24 cellular contexts compared by ENCODE assay signal in the genomic region with DNA sequence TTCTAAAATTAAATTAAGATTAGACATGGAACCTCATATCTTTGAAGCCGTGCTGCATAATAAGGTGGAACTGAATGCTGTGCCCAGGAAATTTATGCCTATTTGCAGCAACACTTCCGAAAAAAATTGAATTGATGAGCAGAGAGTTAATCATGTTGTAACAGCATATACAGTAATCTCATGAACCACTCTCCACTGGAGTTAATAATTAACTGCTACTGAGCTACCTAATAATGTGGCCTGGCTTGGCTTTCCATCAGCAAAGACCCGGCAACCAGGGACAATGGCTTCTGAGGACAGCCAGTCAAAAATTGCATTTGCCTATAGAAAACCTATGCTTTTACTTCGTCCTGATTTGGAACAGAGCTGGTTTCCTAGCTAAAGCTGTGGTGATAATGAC.
DNase-seq lines count a peak whose midpoint lies in the region; ATAC-seq, FAIRE-seq and TF ChIP-seq lines count a peak whose summit lies in the region.
"Had no signal": no experiment of that assay in that cellular context is flagged by ENCODE, and none has a peak within 500 bp of the region (broad histone marks: within the 10 kb centered on the region; RNA-seq: fewer than 3 reads in every experiment).

No MANE protein-coding gene starts in this region.

- TF ChIP-seq CTCF in pancreas (IDR thresholded peaks at IDR 0.05): no peak
- TF ChIP-seq CTCF in stomach (IDR thresholded peaks at IDR 0.05): no peak

- no peak overlapping the region for H3K27ac ChIP-seq in pancreas
- no peak overlapping the region for H3K27ac ChIP-seq in stomach
- H3K27ac ChIP-seq: C4-2B, KMS-11, SJCRH30 had no signal

- intact Hi-C loops in pancreas (cut with DNase I) (no loop called here), stomach (cut with DNase I; ENCODE audit: low total_unique reads) (no loop called here)

- no peaks in the 10 kb centered on the region for H3K4me1 ChIP-seq in pancreas
- no peaks in the 10 kb centered on the region for H3K4me1 ChIP-seq in stomach
- H3K4me1 ChIP-seq: SJCRH30 had no signal

- H3K4me3 ChIP-seq in pancreas (no peak overlapping the region), stomach (no peak overlapping the region)
- H3K4me3 ChIP-seq: GM23338, SJCRH30 had no signal

- peak; percentile 21 for DNase-seq in COLO668 (lab: John Stamatoyannopoulos, UW; ENCODE audit: unreplicated experiment)
- DNase-seq in HuH-7.5 (ENCODE audit: low spot score): peak; percentile 9
- no peak for DNase-seq in pancreas
- DNase-seq in NCI-H1436 (lab: John Stamatoyannopoulos, UW): no peak
- DNase-seq in nucleus accumbens (lab: John Stamatoyannopoulos, UW): no peak
- no peak for DNase-seq in NOMO-1 treated with dmso at 0.1 percent for 144 hours (lab: John Stamatoyannopoulos, UW; ENCODE audit: unreplicated experiment)
- no peak for DNase-seq in stomach
- DNase-seq: Calu3; CD8-positive, alpha-beta T cell; H9; MM.1S; NCI-H1417; NCI-H1694 treated with DMSO at 0.1 percent for 48 hours; NCI-H2081; NCI-H2227 treated with DMSO at 0.1 percent for 48 hours; NCI-H69; OCI-M1; SJCRH30 had no signal

- no peaks in the 10 kb centered on the region for H3K27me3 ChIP-seq in pancreas
- no peaks in the 10 kb centered on the region for H3K27me3 ChIP-seq in stomach
- H3K27me3 ChIP-seq: SJCRH30 had no signal

- peak in 3 of 4 donors; percentile 59 to 67 (median 63) for ATAC-seq in pancreas
- ATAC-seq: CD8-positive, alpha-beta T cell; GM23338; SK-N-SH treated with all-trans-retinoic acid at 6 μM for 48 hours had no signal

- H3K36me3 ChIP-seq in pancreas (no peaks in the 10 kb centered on the region), stomach (no peaks in the 10 kb centered on the region)
- H3K36me3 ChIP-seq: SJCRH30 had no signal

- TF ChIP-seq POLR2A in stomach (IDR thresholded peaks at IDR 0.05): no peak

- H3K9me3 ChIP-seq in pancreas (no peaks in the 10 kb centered on the region), stomach (peaks cover 0 to 3% (median 0%) of the 10 kb centered on the region in 4 donors)
- H3K9me3 ChIP-seq: SJCRH30 had no signal

- 26 to 33% methylated on average over 4 of the region's 4 CpGs for WGBS in pancreas, 2 donors
- WGBS in stomach, 5 donors: 39 to 66% (median 44%) methylated on average over 4 of the region's 4 CpGs

- FAIRE-seq in islet of Langerhans (lab: Jason Lieb, UNC) (peak; percentile 89), pancreas (lab: Jason Lieb, UNC) (no peak)
- FAIRE-seq: HTR-8/SVneo had no signal

- no peak for TF ChIP-seq EP300 in stomach (IDR thresholded peaks at IDR 0.05)

Comparison
In these comparisons a context has a peak if more than half of its experiments do, and no peak if none do; other contexts are left out.
1. DNase-seq: peak in COLO668 (single experiment) and HuH-7.5 (single experiment); none in pancreas (0 of 6), NCI-H1436 (single experiment), nucleus accumbens (0 of 56), NOMO-1 treated with dmso at 0.1 percent for 144 hours (single experiment) and stomach (single experiment).